In genomic region chr6:26501482-26501986, GRCh38 we compare ENCODE assay signal across 8 cellular contexts. TPM values are rescaled to one million over a fixed set of nuclear protein-coding genes. Genes with fewer than 3 reads are reported as not detected.
DNase-seq lines count a peak whose midpoint lies in the region; TF ChIP-seq lines count a peak whose summit lies in the region.

No MANE protein-coding gene starts in this region.

- H3K4me3 ChIP-seq in fibroblast of villous mesenchyme (ENCODE audit: low read depth, low read length) (peak overlapping the region; percentile 42), ovary (peak overlapping the region; percentile 19)

- peak; percentile 15 to 27 for DNase-seq in NOMO-1 (lab: John Stamatoyannopoulos, UW; ENCODE audit: unreplicated experiment in 2 of 2)
- DNase-seq in NOMO-1 treated with dmso at 0.1 percent for 144 hours (lab: John Stamatoyannopoulos, UW; ENCODE audit: unreplicated experiment): no peak
- peak; percentile 49 for DNase-seq in activated T-cell treated with anti-CD3 and anti-CD28 coated beads, Interleukin-2, amount 50 U/mL, for 1 hour
- peak; percentile 20 for DNase-seq in fibroblast of villous mesenchyme (ENCODE audit: low read depth)
- DNase-seq in ovary: peak in 3 of 5 donors; percentile 12 to 53 (median 29)
- no peak for DNase-seq in NCI-H2081 (lab: John Stamatoyannopoulos, UW)
- no peak for DNase-seq in HPDE6-E6E7 (ENCODE audit: extremely low spot score)
- DNase-seq in mesenteric fat pad (ENCODE audit: low spot score): no peak

- no peak for TF ChIP-seq POLR2A in ovary (IDR thresholded peaks at IDR 0.05)

- no peaks in the 10 kb centered on the region for H3K9me3 ChIP-seq in ovary

- H3K27ac ChIP-seq in ovary: no peak overlapping the region

- H3K36me3 ChIP-seq in ovary: no peaks in the 10 kb centered on the region

- WGBS in ovary, 3 donors: 6 to 18% (median 12%) methylated on average over 37 to 49 of the region's 49 CpGs

- intact Hi-C loops in ovary (cut with DNase I): no loop called here

- no peak for TF ChIP-seq EP300 in ovary (IDR thresholded peaks at IDR 0.05)

- no peaks in the 10 kb centered on the region for H3K27me3 ChIP-seq in ovary

- TF ChIP-seq CTCF in fibroblast of villous mesenchyme (IDR thresholded peaks at IDR 0.05; ENCODE audit: insufficient read depth, low read depth, low read length): no peak
- no peak for TF ChIP-seq CTCF in ovary (IDR thresholded peaks at IDR 0.05)

- H3K4me1 ChIP-seq in ovary (ENCODE audit: insufficient read depth): peaks cover 5% of the 10 kb centered on the region

RNA-seq across cellular contexts. Expression of gene BTN1A1, which starts 1.4 kb away (rescaled TPM):
- total RNA-seq in fibroblast of villous mesenchyme: not detected in 2 replicates
- total RNA-seq in ovary: not detected
- polyA plus RNA-seq in ovary: under 1 TPM; 0.02 to 0.05 TPM
- total RNA-seq in mesenteric fat pad: not detected

RNA-seq across cellular contexts. Expression of gene HMGN4, which starts 36.6 kb away (rescaled TPM):
- total RNA-seq in fibroblast of villous mesenchyme: 74.1 and 85.1 TPM in 2 replicates
- total RNA-seq in ovary: 10 to 100 TPM; 48.6 to 78.9 (median 58.4) TPM
- 10 to 100 TPM; 53.5 to 69.7 TPM for polyA plus RNA-seq in ovary
- 52.6 TPM for total RNA-seq in mesenteric fat pad

RNA-seq across cellular contexts. Expression of gene BTN2A1, which starts 43.8 kb away (rescaled TPM):
- total RNA-seq in fibroblast of villous mesenchyme (16.8 and 21.6 TPM in 2 replicates), ovary (10 to 100 TPM in 6 of 7 donors, 1 to 10 TPM in 1; 9.0 to 23.2 (median 17.7) TPM), mesenteric fat pad (19.9 TPM)
- 10 to 100 TPM; 20.5 to 33.3 TPM for polyA plus RNA-seq in ovary

Comparison
In these comparisons a context has a peak if more than half of its experiments do, and no peak if none do; other contexts are left out.
1. DNase-seq: peak in NOMO-1 (2 of 2), activated T-cell treated with anti-CD3 and anti-CD28 coated beads, Interleukin-2, amount 50 U/mL, for 1 hour (single experiment), fibroblast of villous mesenchyme (single experiment) and ovary (3 of 5); none in NOMO-1 treated with dmso at 0.1 percent for 144 hours (single experiment), NCI-H2081 (0 of 2), HPDE6-E6E7 (single experiment) and mesenteric fat pad (single experiment).